ENCODE assay signal across 22 cellular contexts in the genomic region with DNA sequence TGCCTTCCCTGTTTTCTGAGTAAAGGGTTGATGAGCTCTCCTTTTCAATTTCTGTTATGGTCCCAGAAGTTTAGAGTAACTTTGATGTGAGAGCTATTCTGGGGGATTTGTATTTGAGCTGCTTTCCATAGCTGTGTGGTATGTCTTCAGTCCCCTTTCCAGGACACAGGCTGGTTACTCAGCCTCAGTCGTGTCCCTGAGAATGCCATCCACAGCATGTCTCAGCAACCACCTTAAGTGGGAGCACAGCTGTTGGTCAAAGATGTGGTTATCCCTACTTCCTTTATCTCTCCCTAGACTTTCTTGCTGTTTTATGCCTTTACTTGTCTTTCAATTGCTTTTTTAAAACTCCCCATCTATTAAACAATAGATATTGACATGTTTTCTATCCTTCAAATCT. TPM values are rescaled to one million over a fixed set of nuclear protein-coding genes. Genes with fewer than 3 reads are reported as not detected.
"Had no signal": no experiment of that assay in that cellular context is flagged by ENCODE, and none has a peak within 500 bp of the region (broad histone marks: within the 10 kb centered on the region; RNA-seq: fewer than 3 reads in every experiment).

No MANE protein-coding gene starts in this region.

- H3K4me3 Mint-ChIP-seq: naive thymus-derived CD4-positive, alpha-beta T cell; nephron progenitor cell had no signal

- H3K27me3 ChIP-seq: dorsolateral prefrontal cortex, hepatocyte, stomach, transverse colon had no signal

- H3K79me2 ChIP-seq: hepatocyte had no signal

- ATAC-seq: left cardiac atrium; left ventricle myocardium superior; naive thymus-derived CD4-positive, alpha-beta T cell; sciatic nerve had no signal

- DNase-seq: cortex of kidney; dorsolateral prefrontal cortex; effector CD8-positive, alpha-beta T cell; foreskin melanocyte; head of caudate nucleus; kidney; left cardiac atrium; left ventricle myocardium superior; mesendoderm; naive thymus-derived CD4-positive, alpha-beta T cell; nephron progenitor cell; stimulated activated CD4-positive, alpha-beta T cell treated with anti-CD3 and anti-CD28 coated beads, Interleukin-2, amount 100 ng/mL, for 24 hours; stimulated activated naive CD4-positive, alpha-beta T cell; stomach; substantia nigra; transverse colon had no signal

- H3K36me3 ChIP-seq: stomach, thoracic aorta, transverse colon had no signal

- FAIRE-seq: kidney had no signal

- H3K27ac Mint-ChIP-seq: naive thymus-derived CD4-positive, alpha-beta T cell; nephron progenitor cell had no signal

- H3K9me3 ChIP-seq: stomach, thoracic aorta, transverse colon had no signal

- H3K4me1 Mint-ChIP-seq: naive thymus-derived CD4-positive, alpha-beta T cell; nephron progenitor cell had no signal

- H3K4me2 ChIP-seq: hepatocyte had no signal

- H3K4me1 ChIP-seq: stomach, transverse colon had no signal

- H3K27ac ChIP-seq: dorsolateral prefrontal cortex, hepatocyte, skin epidermis, stomach, thoracic aorta, transverse colon had no signal

- H3K4me3 ChIP-seq: dorsolateral prefrontal cortex, hepatocyte, lung, skin epidermis, stomach, thoracic aorta, transverse colon had no signal

- H2AFZ ChIP-seq: hepatocyte had no signal

- H3K9me3 Mint-ChIP-seq: nephron progenitor cell had no signal

RNA-seq across cellular contexts. Expression of gene RNF175, which starts 37.8 kb away (rescaled TPM):
- total RNA-seq: pulmonary artery endothelial cell, thoracic aorta had no signal
- polyA plus RNA-seq: stomach had no signal
